In genomic region chr3:47760207-47760606, GRCh38 we compare ENCODE assay signal across 7 cellular contexts. TPM values are rescaled to one million over a fixed set of nuclear protein-coding genes. Genes with fewer than 3 reads are reported as not detected.
DNase-seq lines count a peak whose midpoint lies in the region; ATAC-seq, FAIRE-seq and TF ChIP-seq lines count a peak whose summit lies in the region.
"Not testable (repeated sequence)": the region's sequence is repeated elsewhere in the genome, so short reads cannot be mapped to it uniquely, and the experiment has no call there.

No MANE protein-coding gene starts in this region.

- H3K27me3 ChIP-seq in K562 (ENCODE audit: control insufficient read depth in 2 of 2, insufficient read depth in 2 of 2, low read length in 2 of 2); liver (ENCODE audit: control insufficient read depth in 4 of 4, insufficient read depth in 4 of 4, low read length in 3 of 4): not testable (repeated sequence)

- not testable (repeated sequence) for TF ChIP-seq RAD21 in K562 (CRISPR knock-in tag; conservative IDR thresholded peaks at IDR 0.05 in 1 of 2, IDR thresholded peaks at IDR 0.05 in 1 of 2); liver (IDR thresholded peaks at IDR 0.05)

- BruUV-seq in K562 (replicated peaks; lab: Mats Ljungman, UMichigan) = not testable (repeated sequence)

- DNase-seq in RWPE1 (ENCODE audit: low spot score); activated T-cell treated with anti-CD3 and anti-CD28 coated beads, Interleukin-2, amount 50 U/mL, for 24 hours; K562 (ENCODE audit: extremely low read depth in 1 of 4, low spot score in 3 of 4); neural crest cell (ENCODE audit: low read depth, low spot score); type B pancreatic cell (ENCODE audit: extremely low spot score, unreplicated experiment): not testable (repeated sequence)

- TF ChIP-seq CTCF in RWPE1 (conservative IDR thresholded peaks at IDR 0.05; ENCODE audit: low read depth); K562 (IDR thresholded peaks at IDR 0.05 in 2 of 3, conservative IDR thresholded peaks at IDR 0.05 in 1 of 3; ENCODE audit: insufficient read depth in 2 of 3, low read depth in 1 of 3, low read length in 3 of 3); liver (IDR thresholded peaks at IDR 0.05; ENCODE audit: low read depth, low read length, missing input control); neural crest cell (conservative IDR thresholded peaks at IDR 0.05); type B pancreatic cell (conservative IDR thresholded peaks at IDR 0.05): not testable (repeated sequence)

- not testable (repeated sequence) for FAIRE-seq in K562 (lab: Jason Lieb, UNC)

- H3K36me3 ChIP-seq in K562 (ENCODE audit: control insufficient read depth, insufficient read depth, low read length) = peaks cover 70% of the 10 kb centered on the region
- H3K36me3 ChIP-seq in liver (ENCODE audit: control insufficient read depth in 4 of 4, insufficient read depth in 3 of 4, low read depth in 1 of 4, low read length in 3 of 4) = not testable (repeated sequence)

- 74% methylated on average over 4 of the region's 4 CpGs for WGBS in K562 (ENCODE audit: insufficient coverage, low coverage, missing lambda C conversion rate)
- WGBS in liver = 68% methylated on average over 4 of the region's 4 CpGs

- not testable (repeated sequence) for H3K4me2 ChIP-seq in K562 (ENCODE audit: insufficient read depth, low read length)

- POLR2A ChIA-PET in RWPE1 (lab: Yijun Ruan, JAX; ENCODE audit: low non-redundant PET) = interaction anchor here (0.7 kb wide), 1 partner anchor 212 kb away, joined by 4 read pairs; no protein-coding TSS in a partner anchor
- POLR2A ChIA-PET in K562 (lab: Yijun Ruan, JAX) = interaction anchor here (0.7 to 2.7 kb wide), 3 partner anchors 10 to 133 kb away, joined by 3 to 16 read pairs (median 6); no protein-coding TSS in a partner anchor

- H3K4me3 Mint-ChIP-seq in activated T-cell treated with anti-CD3 and anti-CD28 coated beads, Interleukin-2, amount 50 U/mL, for 24 hours; neural crest cell; stimulated activated memory B cell treated with anti-CD40 and anti-IgM and Interleukin-4, amounts not matched to agents 10 μg/mL and 1 μg/mL and 100 μg/mL, for 72 hours; type B pancreatic cell: not testable (repeated sequence)

- H3K4me3 ChIP-seq in K562; liver (ENCODE audit: low read depth in 1 of 3, low read length in 3 of 3): not testable (repeated sequence)

- not testable (repeated sequence) for H4K20me1 ChIP-seq in K562 (replicated peaks; ENCODE audit: control insufficient read depth, insufficient read depth, low read length)

- not testable (repeated sequence) for H3K9me3 Mint-ChIP-seq in activated T-cell treated with anti-CD3 and anti-CD28 coated beads, Interleukin-2, amount 50 U/mL, for 24 hours; neural crest cell; stimulated activated memory B cell treated with anti-CD40 and anti-IgM and Interleukin-4, amounts not matched to agents 10 μg/mL and 1 μg/mL and 100 μg/mL, for 72 hours; type B pancreatic cell

- CTCF ChIA-PET in RWPE1 (lab: Yijun Ruan, JAX) = interaction anchor here (0.7 kb wide), 1 partner anchor 1336 kb away, joined by 3 read pairs; no protein-coding TSS in a partner anchor
- CTCF ChIA-PET in K562 (lab: Yijun Ruan, JAX; ENCODE audit: low intra/inter-chr PET ratio) = not testable (repeated sequence)

- not testable (repeated sequence) for H3K9me1 ChIP-seq in K562 (ENCODE audit: control insufficient read depth, insufficient read depth, low read length)

- not testable (repeated sequence) for H2AFZ ChIP-seq in K562 (ENCODE audit: low read depth, low read length)

- peaks cover 65% of the 10 kb centered on the region for H3K36me3 Mint-ChIP-seq in activated T-cell treated with anti-CD3 and anti-CD28 coated beads, Interleukin-2, amount 50 U/mL, for 24 hours (ENCODE audit: low read depth)
- H3K36me3 Mint-ChIP-seq in neural crest cell (ENCODE audit: low read depth) (peaks cover 14% of the 10 kb centered on the region), type B pancreatic cell (peaks cover 16% of the 10 kb centered on the region)
- peaks cover 37% of the 10 kb centered on the region for H3K36me3 Mint-ChIP-seq in stimulated activated memory B cell treated with anti-CD40 and anti-IgM and Interleukin-4, amounts not matched to agents 10 μg/mL and 1 μg/mL and 100 μg/mL, for 72 hours

- not testable (repeated sequence) for H3K9ac ChIP-seq in K562 (ENCODE audit: insufficient read depth in 1 of 2, low read depth in 2 of 2, low read length in 2 of 2); liver (ENCODE audit: low read depth in 1 of 2, low read length in 2 of 2)

- peak overlapping the region; percentile 29 for H3K27ac ChIP-seq in RWPE1
- 0 out of 3 replicates have a peak overlapping the region, but pooled peaks have one; percentile 6 for H3K27ac ChIP-seq in K562 (ENCODE audit: extremely low read depth, low read depth, low read length)
- not testable (repeated sequence) for H3K27ac ChIP-seq in liver (ENCODE audit: low read depth in 1 of 2, low read length in 2 of 2)

- not testable (repeated sequence) for ATAC-seq in K562; stimulated activated memory B cell treated with anti-CD40 and anti-IgM and Interleukin-4, amounts not matched to agents 10 μg/mL and 1 μg/mL and 100 μg/mL, for 72 hours

- in situ Hi-C loops in K562 (cut with MboI) = not testable (repeated sequence)

- intact Hi-C loops in K562 (cut with micrococcal nuclease) = not testable (repeated sequence)

- H3K9me3 ChIP-seq in K562 (replicated peaks; ENCODE audit: control insufficient read depth, insufficient read depth, low read depth, low read length); liver (ENCODE audit: control insufficient read depth in 4 of 4, low read length in 3 of 4): not testable (repeated sequence)

- H3K27ac Mint-ChIP-seq in activated T-cell treated with anti-CD3 and anti-CD28 coated beads, Interleukin-2, amount 50 U/mL, for 24 hours = peak overlapping the region; percentile 29
- H3K27ac Mint-ChIP-seq in neural crest cell (ENCODE audit: unreplicated experiment) (peak overlapping the region; percentile 62), type B pancreatic cell (peak overlapping the region; percentile 43)
- peak overlapping the region; percentile 48 for H3K27ac Mint-ChIP-seq in stimulated activated memory B cell treated with anti-CD40 and anti-IgM and Interleukin-4, amounts not matched to agents 10 μg/mL and 1 μg/mL and 100 μg/mL, for 72 hours

- not testable (repeated sequence) for H3K27me3 Mint-ChIP-seq in activated T-cell treated with anti-CD3 and anti-CD28 coated beads, Interleukin-2, amount 50 U/mL, for 24 hours; neural crest cell (ENCODE audit: low read depth); stimulated activated memory B cell treated with anti-CD40 and anti-IgM and Interleukin-4, amounts not matched to agents 10 μg/mL and 1 μg/mL and 100 μg/mL, for 72 hours; type B pancreatic cell

- not testable (repeated sequence) for TF ChIP-seq POLR2A in K562 (conservative IDR thresholded peaks at IDR 0.05)

- H3K79me2 ChIP-seq in K562 (ENCODE audit: control insufficient read depth, insufficient read depth, low read length) = peaks cover 89% of the 10 kb centered on the region

- peaks cover 12% of the 10 kb centered on the region for H3K4me1 Mint-ChIP-seq in activated T-cell treated with anti-CD3 and anti-CD28 coated beads, Interleukin-2, amount 50 U/mL, for 24 hours (ENCODE audit: low read depth)
- H3K4me1 Mint-ChIP-seq in neural crest cell; type B pancreatic cell (ENCODE audit: unreplicated experiment): not testable (repeated sequence)
- peaks cover 26% of the 10 kb centered on the region for H3K4me1 Mint-ChIP-seq in stimulated activated memory B cell treated with anti-CD40 and anti-IgM and Interleukin-4, amounts not matched to agents 10 μg/mL and 1 μg/mL and 100 μg/mL, for 72 hours

- TF ChIP-seq EP300 in K562 (IDR thresholded peaks at IDR 0.05; ENCODE audit: low read length) = not testable (repeated sequence)

- H3K4me1 ChIP-seq in K562 (replicated peaks in 1 of 2; ENCODE audit: control insufficient read depth in 2 of 2, insufficient read depth in 2 of 2, low read length in 2 of 2) = peaks cover 17% of the 10 kb centered on the region in 2 experiments; a peak in 4 of 5 replicates
- not testable (repeated sequence) for H3K4me1 ChIP-seq in liver (ENCODE audit: control insufficient read depth in 4 of 4, insufficient read depth in 4 of 4, low read length in 3 of 4)

RNA-seq across cellular contexts. Expression of gene SMARCC1, which starts 21.5 kb away (rescaled TPM):
- 160 and 393 TPM in 2 replicates for total RNA-seq in K562 (2011; cell fraction: chromatin; rRNA removed; ENCODE audit: low replicate concordance)
- 70.4 and 74.0 TPM in 2 replicates for total RNA-seq in K562 (2011; cell fraction: nucleolus; rRNA removed)
- 125 and 187 TPM in 2 replicates for total RNA-seq in K562 (2011; cell fraction: nucleoplasm; rRNA removed)
- total RNA-seq in K562 (2014; rRNA removed) = 66.0 and 72.2 TPM in 2 replicates
- 91.3 and 111 TPM in 2 replicates for total RNA-seq in K562 (2014; rRNA removed; fragmentation: Illumina TruSeq; extraction: Trizol)
- total RNA-seq in K562 (2015; rRNA removed; fragmentation: Illumina TruSeq; extraction: Trizol) = 85.8 and 86.0 TPM in 2 replicates
- total RNA-seq in K562 (2021) = 195 and 199 TPM in 2 replicates
- polyA plus RNA-seq in K562 (2011; rRNA removed) = 62.0 and 63.7 TPM in 2 replicates
- polyA plus RNA-seq in K562 (2011; cell fraction: cytosol; rRNA removed) = 27.0 and 29.4 TPM in 2 replicates
- 54.6 and 73.8 TPM in 2 replicates for polyA plus RNA-seq in K562 (2011; cell fraction: nucleus; rRNA removed)
- 72.1 and 86.8 TPM in 2 replicates for polyA plus RNA-seq in K562 (2012)
- polyA plus RNA-seq in K562 (2014; fragmentation: Illumina TruSeq; extraction: Trizol) = 124 and 127 TPM in 2 replicates
- polyA plus RNA-seq in K562 (2014; fragmentation: Nextera tagmentation; extraction: Ambion mirVana) = 10 to 100 TPM; 20.7 to 40.5 TPM
- polyA plus RNA-seq in K562 (2014; rRNA removed) = 47.2 and 55.8 TPM in 2 replicates
- 146 and 210 TPM in 2 replicates for polyA minus RNA-seq in K562 (2011; rRNA and poly(A)+ RNA removed)
- 82.4 and 108 TPM in 2 replicates for polyA minus RNA-seq in K562 (2011; cell fraction: cytosol; rRNA and poly(A)+ RNA removed)
- 43.5 and 71.9 TPM in 2 replicates for polyA minus RNA-seq in K562 (2011; cell fraction: nucleus; rRNA and poly(A)+ RNA removed)
- total RNA-seq in liver = 10 to 100 TPM; 16.7 to 19.8 TPM
- polyA plus RNA-seq in liver = 1 to 10 TPM; 6.6 to 8.5 TPM
- total RNA-seq in neural crest cell = 281 and 308 TPM in 2 replicates
- 147 and 200 TPM in 2 replicates for total RNA-seq in type B pancreatic cell (ENCODE audit: low replicate concordance)

RNA-seq across cellular contexts. Expression of gene DHX30, which starts 42.7 kb away (rescaled TPM):
- total RNA-seq in K562 (2011; cell fraction: chromatin; rRNA removed; ENCODE audit: low replicate concordance) = 284 and 628 TPM in 2 replicates
- total RNA-seq in K562 (2011; cell fraction: nucleolus; rRNA removed) = 355 and 369 TPM in 2 replicates
- total RNA-seq in K562 (2011; cell fraction: nucleoplasm; rRNA removed) = 282 and 303 TPM in 2 replicates
- total RNA-seq in K562 (2014; rRNA removed) (144 and 154 TPM in 2 replicates), K562 (2014; rRNA removed; fragmentation: Illumina TruSeq; extraction: Trizol) (48.8 and 53.4 TPM in 2 replicates), K562 (2015; rRNA removed; fragmentation: Illumina TruSeq; extraction: Trizol) (79.0 and 82.5 TPM in 2 replicates), K562 (2021) (155 and 158 TPM in 2 replicates), liver (10 to 100 TPM; 30.4 to 39.9 TPM), neural crest cell (140 and 142 TPM in 2 replicates), type B pancreatic cell (ENCODE audit: low replicate concordance) (64.2 and 99.5 TPM in 2 replicates)
- polyA plus RNA-seq in K562 (2011; rRNA removed) (57.0 and 90.6 TPM in 2 replicates), K562 (2014; fragmentation: Illumina TruSeq; extraction: Trizol) (83.6 and 100 TPM in 2 replicates), K562 (2014; fragmentation: Nextera tagmentation; extraction: Ambion mirVana) (10 to 100 TPM; 12.3 to 14.2 TPM), K562 (2014; rRNA removed) (104 and 113 TPM in 2 replicates), liver (10 to 100 TPM; 18.3 to 22.1 TPM)
- polyA plus RNA-seq in K562 (2011; cell fraction: cytosol; rRNA removed) = 80.2 and 129 TPM in 2 replicates
- polyA plus RNA-seq in K562 (2011; cell fraction: nucleus; rRNA removed) = 352 and 482 TPM in 2 replicates
- 75.3 and 81.4 TPM in 2 replicates for polyA plus RNA-seq in K562 (2012)
- 69.4 and 94.1 TPM in 2 replicates for polyA minus RNA-seq in K562 (2011; rRNA and poly(A)+ RNA removed)
- polyA minus RNA-seq in K562 (2011; cell fraction: cytosol; rRNA and poly(A)+ RNA removed) = 87.7 and 97.7 TPM in 2 replicates
- polyA minus RNA-seq in K562 (2011; cell fraction: nucleus; rRNA and poly(A)+ RNA removed) = 141 and 156 TPM in 2 replicates
